ENCODE assay signal across 13 cellular contexts in the genomic region with DNA sequence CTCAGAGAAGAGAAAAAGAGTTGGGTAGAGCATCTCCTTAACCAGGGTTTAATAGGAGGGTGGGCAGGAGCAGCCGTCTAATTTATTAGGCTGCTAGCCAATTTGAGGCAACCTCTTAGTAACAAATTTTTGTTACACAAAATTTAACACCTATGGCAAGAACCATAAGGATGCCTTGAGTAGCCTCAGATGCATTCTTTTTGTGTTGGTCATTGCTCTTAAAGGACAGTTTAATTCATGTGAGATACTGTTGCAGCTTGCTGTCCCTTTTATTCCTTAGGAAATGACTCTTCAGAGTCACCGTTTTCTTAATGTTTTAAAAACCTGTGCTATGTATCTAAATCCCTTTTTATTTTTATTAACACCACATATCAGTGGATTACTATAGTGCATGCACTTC.
DNase-seq lines count a peak whose midpoint lies in the region; ATAC-seq and TF ChIP-seq lines count a peak whose summit lies in the region.
"Had no signal": no experiment of that assay in that cellular context is flagged by ENCODE, and none has a peak within 500 bp of the region (broad histone marks: within the 10 kb centered on the region; RNA-seq: fewer than 3 reads in every experiment).

No MANE protein-coding gene starts in this region.

- H2AFZ ChIP-seq in hepatocyte (no peak overlapping the region), smooth muscle cell (ENCODE audit: low read depth) (no peak overlapping the region)
- H2AFZ ChIP-seq: PC-9 had no signal

- DNase-seq in HCEC 1CT (peak; percentile 27), amniotic epithelial cell (ENCODE audit: low read depth) (peak; percentile 13), hepatocyte (ENCODE audit: low spot score) (no peak), smooth muscle cell (lab: John Stamatoyannopoulos, UW; ENCODE audit: unreplicated experiment) (no peak), glomerular visceral epithelial cell (ENCODE audit: extremely low spot score) (no peak)
- no peak for DNase-seq in activated CD8-positive, alpha-beta memory T cell treated with anti-CD3 and anti-CD28 coated beads for 24 hours
- DNase-seq: H9, KBM-7, NCI-H1105 treated with DMSO at 0.1 percent for 48 hours, NCI-H187, PC-9 had no signal

- H3K4me2 ChIP-seq in hepatocyte (no peak overlapping the region), smooth muscle cell (peak overlapping the region; percentile 23)
- H3K4me2 ChIP-seq: PC-9 had no signal

- H3K79me2 ChIP-seq in hepatocyte (no peaks in the 10 kb centered on the region), smooth muscle cell (ENCODE audit: low read depth) (no peaks in the 10 kb centered on the region)

- H3K4me1 ChIP-seq in hepatocyte (ENCODE audit: insufficient read depth), result peaks cover 15% of the 10 kb centered on the region
- peaks cover 5% of the 10 kb centered on the region for H3K4me1 ChIP-seq in smooth muscle cell (ENCODE audit: low read depth)

- H3K9me2 ChIP-seq in hepatocyte (replicated peaks; ENCODE audit: insufficient read depth), result no peaks in the 10 kb centered on the region

- ATAC-seq in HG02763 (IDR thresholded peaks at IDR 0.05; ENCODE audit: unreplicated experiment), result no peak

- no peak overlapping the region for H3K4me3 ChIP-seq in hepatocyte
- H3K4me3 ChIP-seq in smooth muscle cell, result no peak overlapping the region
- H3K4me3 ChIP-seq: PC-9, SK-N-MC had no signal

- H3K27ac ChIP-seq in hepatocyte, result peak overlapping the region; percentile 67
- H3K27ac ChIP-seq in smooth muscle cell (ENCODE audit: low read depth), result peak overlapping the region; percentile 88
- H3K27ac ChIP-seq: SK-N-MC had no signal

- no peaks in the 10 kb centered on the region for H4K20me1 ChIP-seq in hepatocyte (ENCODE audit: insufficient read depth, poor library complexity, severe bottlenecking)
- H4K20me1 ChIP-seq in smooth muscle cell (ENCODE audit: low read depth), result no peaks in the 10 kb centered on the region

- no peak overlapping the region for H3K9ac ChIP-seq in smooth muscle cell (ENCODE audit: low read depth)

- no peak for TF ChIP-seq CTCF in hepatocyte (IDR thresholded peaks at IDR 0.05; ENCODE audit: poor library complexity)
- TF ChIP-seq CTCF in smooth muscle cell (IDR thresholded peaks at IDR 0.05; ENCODE audit: borderline replicate concordance, insufficient read depth, poor library complexity, severe bottlenecking), result no peak

- WGBS in hepatocyte (ENCODE audit: low lambda C conversion rate, missing lambda C conversion rate), result 69% methylated on average over 2 of the region's 2 CpGs
- 36% methylated on average over 2 of the region's 2 CpGs for WGBS in smooth muscle cell (ENCODE audit: low lambda C conversion rate)

- H3F3A ChIP-seq in smooth muscle cell (ENCODE audit: low read depth), result no peaks in the 10 kb centered on the region

- no peaks in the 10 kb centered on the region for H3K36me3 ChIP-seq in hepatocyte (replicated peaks; ENCODE audit: insufficient read depth, low read depth)
- no peaks in the 10 kb centered on the region for H3K36me3 ChIP-seq in smooth muscle cell (ENCODE audit: low read depth)

- no peaks in the 10 kb centered on the region for H3K27me3 ChIP-seq in hepatocyte
- no peaks in the 10 kb centered on the region for H3K27me3 ChIP-seq in smooth muscle cell (ENCODE audit: low read depth)

- H3K9me3 ChIP-seq in hepatocyte (ENCODE audit: low read depth) (no peaks in the 10 kb centered on the region), smooth muscle cell (replicated peaks; ENCODE audit: low read depth) (no peaks in the 10 kb centered on the region)

Comparison
In these comparisons a context has a peak if more than half of its experiments do, and no peak if none do; other contexts are left out.
1. DNase-seq: peak in HCEC 1CT (single experiment) and amniotic epithelial cell (single experiment); none in hepatocyte (single experiment), smooth muscle cell (single experiment), glomerular visceral epithelial cell (single experiment) and activated CD8-positive, alpha-beta memory T cell treated with anti-CD3 and anti-CD28 coated beads for 24 hours (single experiment).